10 cellular contexts compared by ENCODE assay signal in genomic region chr6:35747877-35748276, GRCh38. TPM values are rescaled to one million over a fixed set of nuclear protein-coding genes. Genes with fewer than 3 reads are reported as not detected.
"Had no signal": no experiment of that assay in that cellular context is flagged by ENCODE, and none has a peak within 500 bp of the region (broad histone marks: within the 10 kb centered on the region; RNA-seq: fewer than 3 reads in every experiment).

No MANE protein-coding gene starts in this region.

- H3K9ac ChIP-seq: KMS-11 had no signal

- H3K4me1 Mint-ChIP-seq: IgD-negative memory B cell had no signal

- H3K4me2 ChIP-seq: KMS-11 had no signal

- H3K27ac ChIP-seq: HL-60, KMS-11 had no signal

- FAIRE-seq: HepG2, HTR-8/SVneo had no signal

- H3K27me3 Mint-ChIP-seq: IgD-negative memory B cell had no signal

- ATAC-seq: HepG2 had no signal

- H3K4me3 Mint-ChIP-seq: IgD-negative memory B cell had no signal

- DNase-seq: IMR-90, KBM-7, KG1 had no signal

- H3K27ac Mint-ChIP-seq: IgD-negative memory B cell had no signal

RNA-seq across cellular contexts. Expression of gene ARMC12, which starts 11.0 kb away (rescaled TPM):
- total RNA-seq: HepG2, HT-29, HT1080 had no signal

RNA-seq across cellular contexts. Expression of gene CLPSL2, which starts 28.5 kb away (rescaled TPM):
- total RNA-seq: HepG2, HT-29, HT1080, IMR-90 had no signal
- polyA plus RNA-seq: HepG2, IgD-negative memory B cell, IMR-90 had no signal

RNA-seq across cellular contexts. Expression of gene CLPSL1, which starts 32.9 kb away (rescaled TPM):
- total RNA-seq: HepG2, HT-29, HT1080, IMR-90 had no signal
- polyA plus RNA-seq: HepG2, IgD-negative memory B cell, IMR-90 had no signal

RNA-seq across cellular contexts. Expression of gene CLPS, which starts 49.2 kb away (rescaled TPM):
- total RNA-seq: HepG2, HT-29, HT1080, IMR-90 had no signal
- polyA plus RNA-seq: IgD-negative memory B cell, IMR-90 had no signal

RNA-seq across cellular contexts. Expression of gene LHFPL5, which starts 57.3 kb away (rescaled TPM):
- total RNA-seq: HepG2, HT1080, IMR-90 had no signal
- polyA plus RNA-seq: IgD-negative memory B cell, IMR-90 had no signal
